In the genomic region with DNA sequence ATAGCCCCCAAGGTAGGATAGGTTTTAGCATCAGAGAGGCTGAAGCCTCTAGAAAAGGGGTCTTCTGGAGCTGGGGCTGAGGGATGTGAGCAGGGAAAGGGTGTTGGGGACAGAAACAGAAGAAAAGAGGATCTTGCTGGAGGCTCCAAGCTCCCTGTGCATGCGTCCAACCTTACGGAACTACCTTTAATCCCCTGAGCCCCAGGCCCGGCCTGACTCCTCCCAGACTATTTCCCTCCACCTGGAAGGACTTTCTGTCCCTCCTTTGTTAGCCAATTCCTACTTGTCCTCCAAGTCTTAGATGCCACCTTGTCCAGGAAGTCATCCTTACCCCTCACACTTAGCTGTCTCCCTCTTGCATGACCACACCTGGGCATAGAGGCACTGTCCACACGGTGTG, we compare ENCODE assay signal across 20 cellular contexts. TPM values are rescaled to one million over a fixed set of nuclear protein-coding genes. Genes with fewer than 3 reads are reported as not detected.
DNase-seq lines count a peak whose midpoint lies in the region; ATAC-seq, FAIRE-seq and TF ChIP-seq lines count a peak whose summit lies in the region.
"Had no signal": no experiment of that assay in that cellular context is flagged by ENCODE, and none has a peak within 500 bp of the region (broad histone marks: within the 10 kb centered on the region; RNA-seq: fewer than 3 reads in every experiment).

No MANE protein-coding gene starts in this region.

- peak overlapping the region; percentile 18 for H3K23ac ChIP-seq in trophoblast cell (ENCODE audit: low read length)

- intact Hi-C loops in kidney (cut with DNase I): no loop called here

- no peaks in the 10 kb centered on the region for H3K79me2 ChIP-seq in astrocyte (ENCODE audit: insufficient read depth, low read length)
- no peaks in the 10 kb centered on the region for H3K79me2 ChIP-seq in trophoblast cell (ENCODE audit: control insufficient read depth, insufficient read depth, low read length, poor library complexity)

- H4K91ac ChIP-seq in trophoblast cell (ENCODE audit: low read depth, low read length): no peak overlapping the region

- no peak overlapping the region for H4K8ac ChIP-seq in trophoblast cell (ENCODE audit: low read depth, low read length)

- H3K4me3 ChIP-seq in astrocyte (ENCODE audit: insufficient read depth, low read depth, low read length): no peak overlapping the region
- no peak overlapping the region for H3K4me3 ChIP-seq in kidney (ENCODE audit: low read length in 2 of 2)
- H3K4me3 ChIP-seq in trophoblast cell (ENCODE audit: low read depth, low read length): no peak overlapping the region
- H3K4me3 ChIP-seq in HAP-1: no peak overlapping the region
- H3K4me3 ChIP-seq: A549, SJSA1 had no signal

- WGBS in trophoblast cell (ENCODE audit: extremely low coverage, insufficient coverage, insufficient read length): no CpG with 5 or more reads among the region's 4 CpGs

- H2BK12ac ChIP-seq in trophoblast cell (ENCODE audit: low read length): no peak overlapping the region

- H4K20me1 ChIP-seq in astrocyte (ENCODE audit: insufficient read depth, low read length): no peaks in the 10 kb centered on the region

- peaks cover 15% of the 10 kb centered on the region for H3K4me1 ChIP-seq in astrocyte (ENCODE audit: insufficient read depth, low read length)
- peaks cover 0 to 14% of the 10 kb centered on the region in 2 donors for H3K4me1 ChIP-seq in kidney (ENCODE audit: control insufficient read depth in 1 of 2, insufficient read depth in 1 of 2, low read depth in 1 of 2, low read length in 2 of 2)
- peaks cover 4 to 7% of the 10 kb centered on the region in 2 experiments for H3K4me1 ChIP-seq in trophoblast cell (ENCODE audit: control insufficient read depth in 1 of 2, insufficient read depth in 2 of 2, low read length in 2 of 2)
- no peaks in the 10 kb centered on the region for H3K4me1 ChIP-seq in HAP-1
- H3K4me1 ChIP-seq: A549, Caco-2 had no signal

- H3K27me3 ChIP-seq in astrocyte (ENCODE audit: insufficient read depth, low read length) (peaks cover 5% of the 10 kb centered on the region), trophoblast cell (ENCODE audit: insufficient read depth, low read length) (no peaks in the 10 kb centered on the region), HAP-1 (ENCODE audit: low read depth) (no peaks in the 10 kb centered on the region)
- H3K27me3 ChIP-seq: SJSA1 had no signal

- no peaks in the 10 kb centered on the region for H3K9me3 ChIP-seq in astrocyte (ENCODE audit: insufficient read depth, low read depth, low read length)
- no peaks in the 10 kb centered on the region for H3K9me3 ChIP-seq in kidney (ENCODE audit: control insufficient read depth in 1 of 2, low read length in 2 of 2)
- H3K9me3 ChIP-seq in trophoblast cell (ENCODE audit: insufficient read depth, low read depth, low read length): peaks cover 3% of the 10 kb centered on the region
- H3K9me3 ChIP-seq in HAP-1: no peaks in the 10 kb centered on the region
- H3K9me3 ChIP-seq: A549, Caco-2, SJSA1 had no signal

- H3K9ac ChIP-seq in astrocyte (ENCODE audit: low read length) (no peak overlapping the region), kidney (ENCODE audit: low read length in 2 of 2) (no peak overlapping the region), trophoblast cell (ENCODE audit: low read length) (no peak overlapping the region)

- H3K4me2 ChIP-seq in astrocyte (ENCODE audit: low read length): no peak overlapping the region
- no peak overlapping the region for H3K4me2 ChIP-seq in trophoblast cell (ENCODE audit: low read length)
- H3K4me2 ChIP-seq: A549 had no signal

- no peak for DNase-seq in astrocyte (ENCODE audit: low read depth)
- peak; percentile 29 for DNase-seq in kidney
- DNase-seq in trophoblast cell: no peak
- no peak for DNase-seq in NCI-H1105 (lab: John Stamatoyannopoulos, UW)
- DNase-seq in HAP-1 (ENCODE audit: low spot score in 2 of 2): no peak
- DNase-seq: AML-193; C1 segment of cervical spinal cord; Caco-2; CD4-positive, alpha-beta memory T cell; GOT3; NCI-H1105 treated with DMSO at 0.1 percent for 48 hours; NCI-H2029; RPMI8226 had no signal

- ATAC-seq in GM19035 (IDR thresholded peaks at IDR 0.05; ENCODE audit: unreplicated experiment) (no peak), HG03039 (IDR thresholded peaks at IDR 0.05; ENCODE audit: unreplicated experiment) (no peak)
- ATAC-seq: A549, HCT116 had no signal

- H3K36me3 Mint-ChIP-seq in astrocyte (ENCODE audit: low read depth, unreplicated experiment): no peaks in the 10 kb centered on the region
- H3K36me3 Mint-ChIP-seq: CD4-positive, alpha-beta memory T cell had no signal

- peaks cover 3% of the 10 kb centered on the region for H3K9me3 Mint-ChIP-seq in astrocyte (ENCODE audit: unreplicated experiment)
- H3K9me3 Mint-ChIP-seq: CD4-positive, alpha-beta memory T cell had no signal

- no peaks in the 10 kb centered on the region for H3K36me3 ChIP-seq in astrocyte (ENCODE audit: insufficient read depth, low read length)
- no peaks in the 10 kb centered on the region for H3K36me3 ChIP-seq in kidney (ENCODE audit: control insufficient read depth in 1 of 2, insufficient read depth in 2 of 2, low read length in 2 of 2)
- H3K36me3 ChIP-seq in trophoblast cell (ENCODE audit: control insufficient read depth in 1 of 2, insufficient read depth in 2 of 2, low read length in 2 of 2): no peaks in the 10 kb centered on the region
- no peaks in the 10 kb centered on the region for H3K36me3 ChIP-seq in HAP-1 (replicated peaks)
- H3K36me3 ChIP-seq: SJSA1 had no signal

- H2AK5ac ChIP-seq in trophoblast cell (ENCODE audit: low read length): no peak overlapping the region

- FAIRE-seq in astrocyte (lab: Jason Lieb, UNC): no peak
- no peak for FAIRE-seq in kidney (lab: Jason Lieb, UNC)
- FAIRE-seq: A549, G401.6 had no signal

- H4K12ac ChIP-seq in trophoblast cell (ENCODE audit: low read depth, low read length): no peak overlapping the region

- H2BK5ac ChIP-seq in trophoblast cell (ENCODE audit: low read depth, low read length, poor library complexity): no peak overlapping the region

- TF ChIP-seq CTCF in astrocyte (IDR thresholded peaks at IDR 0.05; ENCODE audit: insufficient read depth, low read depth, low read length): no peak
- no peak for TF ChIP-seq CTCF in kidney (IDR thresholded peaks at IDR 0.05; ENCODE audit: borderline replicate concordance, extremely low read depth, insufficient read depth)

- H3K27ac ChIP-seq in astrocyte (ENCODE audit: low read depth, low read length) (no peak overlapping the region), kidney (ENCODE audit: low read depth in 2 of 2, low read length in 2 of 2) (no peak overlapping the region), trophoblast cell (ENCODE audit: low read depth, low read length) (no peak overlapping the region)
- H3K27ac ChIP-seq: A549, HL-60, SJSA1 had no signal

- no peak overlapping the region for H2BK120ac ChIP-seq in trophoblast cell (ENCODE audit: insufficient read depth, low read length, poor library complexity)

- no peak overlapping the region for H3K14ac ChIP-seq in trophoblast cell (ENCODE audit: low read length)

- H3K79me1 ChIP-seq in trophoblast cell (ENCODE audit: low read length): no peaks in the 10 kb centered on the region

- H3K27ac Mint-ChIP-seq in astrocyte (ENCODE audit: unreplicated experiment): no peak overlapping the region

- peaks cover 24% of the 10 kb centered on the region for H3K4me1 Mint-ChIP-seq in astrocyte (ENCODE audit: low read depth, unreplicated experiment)

- H3K27me3 Mint-ChIP-seq in astrocyte (ENCODE audit: low read depth, unreplicated experiment): peaks cover 27% of the 10 kb centered on the region

- no peak overlapping the region for H2AFZ ChIP-seq in astrocyte (ENCODE audit: low read depth, low read length)
- H2AFZ ChIP-seq in trophoblast cell (ENCODE audit: insufficient read depth, low read length, poor library complexity): no peak overlapping the region

- H3K4ac ChIP-seq in trophoblast cell (ENCODE audit: low read depth, low read length): no peak overlapping the region

- in situ Hi-C loops in HAP-1 (cut with MboI; ENCODE audit: low sequenced_read_pairs): no loop called here

- H3K18ac ChIP-seq in trophoblast cell (ENCODE audit: low read length): no peak overlapping the region

- H3K4me3 Mint-ChIP-seq in astrocyte (ENCODE audit: unreplicated experiment): peak overlapping the region; percentile 3
- H3K4me3 Mint-ChIP-seq: CD4-positive, alpha-beta memory T cell had no signal

RNA-seq across cellular contexts. Expression of a gene that starts 50.0 kb away (rescaled TPM):
- 37.6 and 40.7 TPM in 2 replicates for total RNA-seq in astrocyte
- 55.0 TPM for total RNA-seq in kidney
- 10.8 TPM for polyA plus RNA-seq in kidney (ENCODE audit: insufficient read depth, low read depth, low replicate concordance)
- polyA plus RNA-seq in trophoblast cell (2013): 9.8 and 10.1 TPM in 2 replicates

RNA-seq across cellular contexts. Expression of a gene that starts 50.1 kb away (rescaled TPM):
- total RNA-seq in astrocyte (26.2 and 28.8 TPM in 2 replicates), kidney (37.9 TPM)
- polyA plus RNA-seq in kidney (ENCODE audit: insufficient read depth, low read depth, low replicate concordance): 50.0 TPM
- polyA plus RNA-seq in trophoblast cell (2013): 28.9 and 31.1 TPM in 2 replicates
